ENCODE assay signal across 1 cellular context in genomic region chr4:154526151-154526550, GRCh38.
TF ChIP-seq lines count a peak whose summit lies in the region.

No MANE protein-coding gene starts in this region.

TF ChIP-seq in HepG2, 621 proteins besides CTCF, POLR2A, EP300 and RAD21:
- TF ChIP-seq CEBPB (IDR thresholded peaks at IDR 0.05; ENCODE audit: borderline replicate concordance, low read depth, low read length) (peak; percentile 47; the same call in 1 of the 2 replicates), IKZF1 (IDR thresholded peaks at IDR 0.05) (no peak), HNF4G (IDR thresholded peaks at IDR 0.05; ENCODE audit: borderline replicate concordance, low read depth, low read length) (no peak), HNF4G (CRISPR knock-in tag; IDR thresholded peaks at IDR 0.05; ENCODE audit: borderline replicate concordance, low read depth) (no peak)
TF ChIP-seq in HepG2: peak in this region for 1.
